ENCODE assay signal across 24 cellular contexts in genomic region chr15:85595804-85596536, GRCh38.
DNase-seq lines count a peak whose midpoint lies in the region; ATAC-seq and TF ChIP-seq lines count a peak whose summit lies in the region.
"Had no signal": no experiment of that assay in that cellular context is flagged by ENCODE, and none has a peak within 500 bp of the region (broad histone marks: within the 10 kb centered on the region; RNA-seq: fewer than 3 reads in every experiment).

No MANE protein-coding gene starts in this region.

- H3K9me3 Mint-ChIP-seq in CD4-positive, CD25-positive, alpha-beta regulatory T cell = no peaks in the 10 kb centered on the region
- H3K9me3 Mint-ChIP-seq: mesothelial cell of epicardium, neural progenitor cell had no signal

- in situ Hi-C loops in ACHN (cut with HindIII; ENCODE audit: low pct_ligation_motif_present, low pct_unique_long_range_greater_than_20kb, low sequenced_read_pairs) = no loop called here

- H3K27me3 Mint-ChIP-seq in CD4-positive, CD25-positive, alpha-beta regulatory T cell = no peaks in the 10 kb centered on the region
- H3K27me3 Mint-ChIP-seq in T-helper 17 cell = no peaks in the 10 kb centered on the region

- no peak for DNase-seq in activated CD4-positive, CD25-positive, alpha-beta regulatory T cell treated with anti-CD3 and anti-CD28 coated beads, Interleukin-2, amount 50 U/mL, for 72 hours
- no peak for DNase-seq in CD4-positive, CD25-positive, alpha-beta regulatory T cell
- DNase-seq in T-helper 17 cell (no peak), foreskin keratinocyte (peak in 1 of 2 donors; percentile 27), ACHN (no peak), uterus (no peak)
- DNase-seq: brain microvascular endothelial cell; cortex of kidney; MG63; NCI-H1436; NCI-H2171; NCI-H526 treated with DMSO at 0.1 percent for 48 hours; SHP77 treated with DMSO at 0.1 percent for 48 hours; stimulated activated CD4-positive, alpha-beta T cell treated with anti-CD3 and anti-CD28 coated beads, Interleukin-4, amount 100 ng/mL, for 4 hours; WERI-Rb-1 had no signal

- TF ChIP-seq CTCF in foreskin keratinocyte (conservative IDR thresholded peaks at IDR 0.05) (no peak), uterus (IDR thresholded peaks at IDR 0.05) (no peak)

- no peaks in the 10 kb centered on the region for H3K27me3 ChIP-seq in CD4-positive, CD25-positive, alpha-beta regulatory T cell (ENCODE audit: control insufficient read depth, insufficient read depth, low read length)
- H3K27me3 ChIP-seq in foreskin keratinocyte (no peaks in the 10 kb centered on the region), uterus (no peaks in the 10 kb centered on the region)
- H3K27me3 ChIP-seq: BLaER1, brain microvascular endothelial cell, MG63, neural progenitor cell, suprapubic skin, vagina had no signal

- H3K9me3 ChIP-seq in CD4-positive, CD25-positive, alpha-beta regulatory T cell (ENCODE audit: control insufficient read depth in 2 of 2, low read length in 2 of 2) = no peaks in the 10 kb centered on the region
- H3K9me3 ChIP-seq in T-helper 17 cell (ENCODE audit: control insufficient read depth, low read length, poor library complexity, severe bottlenecking) (no peaks in the 10 kb centered on the region), uterus (no peaks in the 10 kb centered on the region)
- H3K9me3 ChIP-seq: BLaER1, MG63, suprapubic skin, vagina had no signal

- no peak for TF ChIP-seq POLR2A in uterus (IDR thresholded peaks at IDR 0.05)

- H3K27ac ChIP-seq in CD4-positive, CD25-positive, alpha-beta regulatory T cell (ENCODE audit: insufficient read depth, low read length, poor library complexity, severe bottlenecking) = no peak overlapping the region
- H3K27ac ChIP-seq in foreskin keratinocyte = no peak overlapping the region
- no peak overlapping the region for H3K27ac ChIP-seq in uterus
- H3K27ac ChIP-seq: BLaER1, brain microvascular endothelial cell, neural progenitor cell, suprapubic skin, vagina, WERI-Rb-1 had no signal

- peak; percentile 45 to 53 for ATAC-seq in activated CD4-positive, CD25-positive, alpha-beta regulatory T cell treated with anti-CD3 and anti-CD28 coated beads, Interleukin-2, amount 50 U/mL, for 24 hours
- no peak for ATAC-seq in CD4-positive, CD25-positive, alpha-beta regulatory T cell (ENCODE audit: low read depth in 2 of 2)
- no peak for ATAC-seq in T-helper 17 cell
- peak; percentile 61 for ATAC-seq in foreskin keratinocyte
- ATAC-seq in HG02973 (IDR thresholded peaks at IDR 0.05; ENCODE audit: unreplicated experiment) = no peak
- ATAC-seq: HepG2 had no signal

- H3K36me3 ChIP-seq in CD4-positive, CD25-positive, alpha-beta regulatory T cell (ENCODE audit: control insufficient read depth, insufficient read depth, low read length) = peaks cover 18% of the 10 kb centered on the region
- no peaks in the 10 kb centered on the region for H3K36me3 ChIP-seq in uterus
- H3K36me3 ChIP-seq: brain microvascular endothelial cell, MG63, neural progenitor cell had no signal

- peak overlapping the region; percentile 6 to 84 (median 30) for H3K27ac Mint-ChIP-seq in CD4-positive, CD25-positive, alpha-beta regulatory T cell
- H3K27ac Mint-ChIP-seq in T-helper 17 cell = peak overlapping the region; percentile 85
- H3K27ac Mint-ChIP-seq: neural progenitor cell had no signal

- peaks cover 14% of the 10 kb centered on the region for H3K36me3 Mint-ChIP-seq in CD4-positive, CD25-positive, alpha-beta regulatory T cell
- H3K36me3 Mint-ChIP-seq in T-helper 17 cell (ENCODE audit: low read depth) = no peaks in the 10 kb centered on the region
- H3K36me3 Mint-ChIP-seq: mesothelial cell of epicardium had no signal

- intact Hi-C loops in uterus (cut with DNase I; ENCODE audit: low total_unique reads) = no loop called here

- H3K4me1 ChIP-seq in CD4-positive, CD25-positive, alpha-beta regulatory T cell (ENCODE audit: control insufficient read depth, insufficient read depth, low read length, poor library complexity, severe bottlenecking) = peaks cover 16% of the 10 kb centered on the region
- H3K4me1 ChIP-seq in foreskin keratinocyte (peaks cover 6% of the 10 kb centered on the region), uterus (peaks cover 4 to 5% of the 10 kb centered on the region in 2 donors)

- H3K4me1 Mint-ChIP-seq in CD4-positive, CD25-positive, alpha-beta regulatory T cell = peaks cover 22 to 59% (median 40%) of the 10 kb centered on the region in 4 donors
- peaks cover 37% of the 10 kb centered on the region for H3K4me1 Mint-ChIP-seq in T-helper 17 cell

- no peak overlapping the region for H3K4me3 ChIP-seq in CD4-positive, CD25-positive, alpha-beta regulatory T cell (ENCODE audit: low read depth, low read length)
- no peak overlapping the region for H3K4me3 ChIP-seq in uterus
- H3K4me3 ChIP-seq: BLaER1, MG63, neural progenitor cell, smooth muscle cell, suprapubic skin, vagina had no signal

- H3K4me3 Mint-ChIP-seq in CD4-positive, CD25-positive, alpha-beta regulatory T cell = no peak overlapping the region
- no peak overlapping the region for H3K4me3 Mint-ChIP-seq in T-helper 17 cell
- H3K4me3 Mint-ChIP-seq: mesothelial cell of epicardium, neural progenitor cell had no signal

Comparison
In these comparisons a context has a peak if more than half of its experiments do, and no peak if none do; other contexts are left out.
1. ATAC-seq: peak in activated CD4-positive, CD25-positive, alpha-beta regulatory T cell treated with anti-CD3 and anti-CD28 coated beads, Interleukin-2, amount 50 U/mL, for 24 hours (2 of 2) and foreskin keratinocyte (single experiment); none in CD4-positive, CD25-positive, alpha-beta regulatory T cell (0 of 2), T-helper 17 cell (single experiment) and HG02973 (single experiment).